ENCODE assay signal across 14 cellular contexts in genomic region chr7:22718200-22718711, GRCh38. TPM values are rescaled to one million over a fixed set of nuclear protein-coding genes. Genes with fewer than 3 reads are reported as not detected.
DNase-seq lines count a peak whose midpoint lies in the region; ATAC-seq and TF ChIP-seq lines count a peak whose summit lies in the region.
"Had no signal": no experiment of that assay in that cellular context is flagged by ENCODE, and none has a peak within 500 bp of the region (broad histone marks: within the 10 kb centered on the region; RNA-seq: fewer than 3 reads in every experiment).

No MANE protein-coding gene starts in this region.

- intact Hi-C loops in heart right ventricle (cut with DNase I), result loop anchor here in 1 of 10 donors (5.0 kb wide), 1 partner anchor 131 kb away; no protein-coding TSS in a partner anchor

- no peak for TF ChIP-seq CTCF in heart right ventricle (IDR thresholded peaks at IDR 0.05)
- no peak for TF ChIP-seq CTCF in omental fat pad (IDR thresholded peaks at IDR 0.05)

- H3K4me1 ChIP-seq in heart right ventricle (peaks cover 0 to 51% (median 24%) of the 10 kb centered on the region in 9 donors), skeletal muscle tissue (ENCODE audit: control insufficient read depth in 3 of 3, insufficient read depth in 3 of 3, low read length in 3 of 3) (peaks cover 21 to 33% (median 24%) of the 10 kb centered on the region in 3 donors)
- H3K4me1 ChIP-seq: Peyer's patch had no signal

- no peak overlapping the region for H3K9ac ChIP-seq in skeletal muscle tissue (ENCODE audit: low read depth in 1 of 3, low read length in 3 of 3)

- H3K4me3 ChIP-seq in heart right ventricle (no peak overlapping the region), skeletal muscle tissue (ENCODE audit: low read length in 3 of 3) (no peak overlapping the region)
- H3K4me3 ChIP-seq: Peyer's patch, tibial nerve had no signal

- H3K27me3 ChIP-seq in heart right ventricle (no peaks in the 10 kb centered on the region), skeletal muscle tissue (ENCODE audit: control insufficient read depth in 3 of 3, insufficient read depth in 3 of 3, low read length in 3 of 3) (no peaks in the 10 kb centered on the region)
- H3K27me3 ChIP-seq: Peyer's patch, tibial nerve had no signal

- H3K9me3 ChIP-seq in heart right ventricle, result no peaks in the 10 kb centered on the region
- H3K9me3 ChIP-seq in skeletal muscle tissue (ENCODE audit: control insufficient read depth in 3 of 3, low read length in 3 of 3), result no peaks in the 10 kb centered on the region
- H3K9me3 ChIP-seq: Peyer's patch, tibial nerve had no signal

- H3K27ac ChIP-seq in heart right ventricle (peak overlapping the region in 8 of 10 donors; percentile 4 to 78 (median 56)), skeletal muscle tissue (ENCODE audit: low read depth, low read length) (peak overlapping the region; percentile 67)
- H3K27ac ChIP-seq: Peyer's patch had no signal

- H3K36me3 ChIP-seq in heart right ventricle (no peaks in the 10 kb centered on the region), skeletal muscle tissue (ENCODE audit: control insufficient read depth in 3 of 3, insufficient read depth in 3 of 3, low read length in 3 of 3) (no peaks in the 10 kb centered on the region)
- H3K36me3 ChIP-seq: Peyer's patch, tibial nerve had no signal

- WGBS in heart right ventricle, 2 donors, result 53 to 67% methylated on average over 6 of the region's 6 CpGs

- peak; percentile 39 to 77 (median 56) for ATAC-seq in heart right ventricle
- no peak for ATAC-seq in GM19395 (IDR thresholded peaks at IDR 0.05; ENCODE audit: unreplicated experiment)
- ATAC-seq in omental fat pad (ENCODE audit: low FRiP score), result no peak

- DNase-seq in GM04504 (ENCODE audit: low read depth) (peak; percentile 46), amniotic stem cell (lab: John Stamatoyannopoulos, UW) (peak; percentile 85), heart right ventricle (no peak), omental fat pad (ENCODE audit: low spot score) (no peak), middle frontal gyrus (ENCODE audit: extremely low spot score, low spot score) (no peak)
- no peak for DNase-seq in activated naive CD4-positive, alpha-beta T cell treated with anti-CD3 and anti-CD28 coated beads, Interleukin-2, amount 50 U/mL, for 16 hours
- DNase-seq: activated CD4-positive, alpha-beta memory T cell treated with anti-CD3 and anti-CD28 coated beads for 36 hours; caudate nucleus; NCI-H1436; Peyer's patch; stimulated activated CD4-positive, alpha-beta T cell treated with anti-CD3 and anti-CD28 coated beads, Interleukin-15, amount 100 ng/mL, for 24 hours had no signal

RNA-seq across cellular contexts. Expression of gene IL6, which starts 8.7 kb away (rescaled TPM):
- total RNA-seq in heart right ventricle (10 to 100 TPM in 2 of 10 donors, 1 to 10 TPM in 7, under 1 TPM in 1; 0.44 to 15.5 (median 3.3) TPM), skeletal muscle tissue (not detected), omental fat pad (100 to 1,000 TPM in 2 of 4 donors, 10 to 100 TPM in 2; 17.7 to 381 (median 111) TPM)
- polyA plus RNA-seq in heart right ventricle, result 1 to 10 TPM; 1.1 to 4.0 TPM

Comparison
In these comparisons a context has a peak if more than half of its experiments do, and no peak if none do; other contexts are left out.
1. DNase-seq: peak in GM04504 (single experiment) and amniotic stem cell (single experiment); none in heart right ventricle (0 of 2), omental fat pad (single experiment), middle frontal gyrus (single experiment) and activated naive CD4-positive, alpha-beta T cell treated with anti-CD3 and anti-CD28 coated beads, Interleukin-2, amount 50 U/mL, for 16 hours (single experiment).
2. ATAC-seq: peak in heart right ventricle (8 of 8); none in GM19395 (single experiment) and omental fat pad (single experiment).